In genomic region chr12:124480469-124481256, GRCh38 we compare ENCODE assay signal across 8 cellular contexts.
DNase-seq lines count a peak whose midpoint lies in the region; ATAC-seq and TF ChIP-seq lines count a peak whose summit lies in the region.

No MANE protein-coding gene starts in this region.

- peaks cover 48% of the 10 kb centered on the region for H3K36me3 ChIP-seq in BLaER1

- ATAC-seq in GM19035 (IDR thresholded peaks at IDR 0.05; ENCODE audit: unreplicated experiment) (peak; percentile 68), HG03064 (IDR thresholded peaks at IDR 0.05; ENCODE audit: low read depth, unreplicated experiment) (peak; percentile 62)

- no peak overlapping the region for H3K4me3 ChIP-seq in BLaER1

- peaks cover 98% of the 10 kb centered on the region for H3K4me1 ChIP-seq in BLaER1

- DNase-seq in central memory CD4-positive, alpha-beta T cell, result peak; percentile 41
- DNase-seq in myocyte (ENCODE audit: low read depth) (peak; percentile 90), superior temporal gyrus (ENCODE audit: extremely low spot score) (no peak), NCI-H526 treated with DMSO at 0.1 percent for 48 hours (lab: John Stamatoyannopoulos, UW) (no peak)

- H3K9me3 ChIP-seq in BLaER1, result peaks cover 10% of the 10 kb centered on the region; the same call in 1 of the 2 replicates

- peak overlapping the region; percentile 54 for H3K27ac ChIP-seq in BLaER1

- 0 out of 2 replicates have a peak overlapping the region, but pooled peaks have one; percentile 34 for H3K9ac ChIP-seq in BLaER1

- H4K20me1 ChIP-seq in BLaER1, result peaks cover 100% of the 10 kb centered on the region

- no peaks in the 10 kb centered on the region for H3K27me3 ChIP-seq in BLaER1

- peak overlapping the region; percentile 83 for H3K4me2 ChIP-seq in BLaER1

TF ChIP-seq in PFSK-1, 5 proteins besides CTCF, POLR2A, EP300 and RAD21:
- TF ChIP-seq TAF1 (IDR thresholded peaks at IDR 0.05; ENCODE audit: borderline replicate concordance, insufficient read depth, low read length), result no peak
- TF ChIP-seq REST (IDR thresholded peaks at IDR 0.05; ENCODE audit: insufficient read depth in 1 of 2, low read depth in 2 of 2, low read length in 2 of 2), result no peak
- TF ChIP-seq FOXP2 (optimal IDR thresholded peaks at IDR 0.05; ENCODE audit: borderline replicate concordance, extremely low read depth, extremely low read length, insufficient read depth), result peak; percentile 13
- TF ChIP-seq SIN3A (IDR thresholded peaks at IDR 0.05; ENCODE audit: borderline replicate concordance, insufficient read depth, low read length), result 0 out of 2 replicates have a peak, but pooled peaks have one; percentile 15
- TF ChIP-seq POLR2AphosphoS5 (IDR thresholded peaks at IDR 0.05; ENCODE audit: low read depth, low read length), result no peak

Comparison
In these comparisons a context has a peak if more than half of its experiments do, and no peak if none do; other contexts are left out.
1. DNase-seq: peak in central memory CD4-positive, alpha-beta T cell (single experiment) and myocyte (single experiment); none in superior temporal gyrus (single experiment) and NCI-H526 treated with DMSO at 0.1 percent for 48 hours (single experiment).